Comparison of ENCODE assay signal across 9 cellular contexts in the genomic region with DNA sequence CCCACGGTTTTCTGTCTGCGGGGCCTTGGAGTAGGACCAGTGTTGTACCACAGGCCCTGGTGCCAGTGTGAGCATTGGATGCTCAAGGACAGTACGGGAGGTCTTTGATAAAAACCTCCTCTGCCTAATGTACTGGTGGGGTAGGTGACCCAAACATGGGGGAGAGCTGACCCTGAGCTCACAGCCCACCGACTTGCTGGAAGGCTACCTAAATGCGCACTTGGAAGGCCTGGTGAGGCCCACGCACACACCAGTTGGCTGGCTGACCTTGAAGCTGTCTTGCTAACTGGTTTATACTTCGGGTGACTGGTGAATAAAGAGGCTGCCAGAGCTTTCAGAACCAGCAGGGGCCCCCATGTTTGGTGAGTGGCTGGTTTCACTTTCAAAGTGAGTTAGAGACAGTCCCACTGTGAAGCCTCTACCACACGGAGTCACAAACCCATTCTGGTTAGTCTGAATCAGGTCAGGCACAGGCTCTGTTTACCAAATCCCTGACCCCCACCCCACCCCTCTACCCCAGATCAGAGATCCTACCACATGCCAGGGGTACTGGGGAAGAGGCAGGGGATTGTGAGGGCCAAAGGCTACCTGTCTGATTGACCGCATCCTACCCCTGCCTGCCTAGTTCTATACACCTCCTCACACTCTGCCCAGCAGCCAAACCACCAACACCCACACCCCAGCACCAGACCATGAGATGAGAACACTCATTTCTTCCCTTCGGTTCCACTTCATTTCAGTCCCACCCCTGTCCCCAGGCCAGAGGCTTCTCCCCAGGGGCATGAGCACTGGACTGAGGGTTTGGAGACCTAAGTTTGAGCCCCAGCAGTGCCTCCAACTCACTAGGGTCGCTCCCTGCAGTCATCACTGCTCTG. TPM values are rescaled to one million over a fixed set of nuclear protein-coding genes. Genes with fewer than 3 reads are reported as not detected.
DNase-seq lines count a peak whose midpoint lies in the region; ATAC-seq and TF ChIP-seq lines count a peak whose summit lies in the region.
"Had no signal": no experiment of that assay in that cellular context is flagged by ENCODE, and none has a peak within 500 bp of the region (broad histone marks: within the 10 kb centered on the region; RNA-seq: fewer than 3 reads in every experiment).

No MANE protein-coding gene starts in this region.

- peak overlapping the region; percentile 24; the same call in 1 of the 2 replicates for H3K9ac ChIP-seq in MM.1S (ENCODE audit: low read length)

- H3F3A ChIP-seq in MM.1S (ENCODE audit: insufficient read depth, low read length) = no peaks in the 10 kb centered on the region

- H3K27me3 Mint-ChIP-seq in CD4-positive, CD25-positive, alpha-beta regulatory T cell = no peaks in the 10 kb centered on the region
- H3K27me3 Mint-ChIP-seq in activated naive CD4-positive, alpha-beta T cell treated with anti-CD3 and anti-CD28 coated beads for 36 hours (ENCODE audit: low read depth) = no peaks in the 10 kb centered on the region

- H3K27ac Mint-ChIP-seq in CD4-positive, CD25-positive, alpha-beta regulatory T cell = peak overlapping the region; percentile 96 to 100 (median 99)
- H3K27ac Mint-ChIP-seq in activated naive CD4-positive, alpha-beta T cell treated with anti-CD3 and anti-CD28 coated beads for 36 hours = peak overlapping the region; percentile 83

- peak overlapping the region; percentile 75 for H3K4me2 ChIP-seq in MM.1S (ENCODE audit: low read depth, low read length)

- H3K9me2 ChIP-seq in MM.1S (replicated peaks; ENCODE audit: insufficient read depth, low read length) = no peaks in the 10 kb centered on the region

- TF ChIP-seq CTCF in MM.1S (IDR thresholded peaks at IDR 0.05; ENCODE audit: low read length) = peak; percentile 34
- no peak for TF ChIP-seq CTCF in body of pancreas (IDR thresholded peaks at IDR 0.05)

- peak; percentile 59 to 91 (median 81) for DNase-seq in CD4-positive, CD25-positive, alpha-beta regulatory T cell
- peak; percentile 89 for DNase-seq in MM.1S
- DNase-seq in activated naive CD4-positive, alpha-beta T cell treated with anti-CD3 and anti-CD28 coated beads for 36 hours = peak; percentile 92
- peak; percentile 60 for DNase-seq in stimulated activated CD8-positive, alpha-beta memory T cell treated with anti-CD3 and anti-CD28 coated beads, Interleukin-12 subunit alpha, Interleukin-12 subunit beta, amount 100 ng/mL, for 4 hours (ENCODE audit: low read depth)
- DNase-seq in body of pancreas = no peak
- no peak for DNase-seq in AG20443 (ENCODE audit: low spot score)
- DNase-seq in NCI-H2227 (lab: John Stamatoyannopoulos, UW; ENCODE audit: unreplicated experiment) = no peak

- TF ChIP-seq POLR2A in body of pancreas (IDR thresholded peaks at IDR 0.05) = no peak

- H3K9me3 Mint-ChIP-seq in CD4-positive, CD25-positive, alpha-beta regulatory T cell = peaks cover 0 to 2% (median 0%) of the 10 kb centered on the region in 7 donors
- H3K9me3 Mint-ChIP-seq in activated naive CD4-positive, alpha-beta T cell treated with anti-CD3 and anti-CD28 coated beads for 36 hours = no peaks in the 10 kb centered on the region

- peak; percentile 76 to 84 for ATAC-seq in CD4-positive, CD25-positive, alpha-beta regulatory T cell (ENCODE audit: low read depth in 2 of 2)
- peak; percentile 46 for ATAC-seq in GM21381 (IDR thresholded peaks at IDR 0.05; ENCODE audit: unreplicated experiment)
- ATAC-seq in body of pancreas = no peak

- CTCF ChIA-PET in activated naive CD4-positive, alpha-beta T cell treated with anti-CD3 and anti-CD28 coated beads for 36 hours (lab: Charles Lee) = interaction anchor here (0.9 to 4.7 kb wide), 13 partner anchors 10 to 118 kb away, joined by 3 to 48 read pairs (median 7); partner anchors contain the start of gene IL2RB

- no peaks in the 10 kb centered on the region for H3K36me3 Mint-ChIP-seq in CD4-positive, CD25-positive, alpha-beta regulatory T cell
- no peaks in the 10 kb centered on the region for H3K36me3 Mint-ChIP-seq in activated naive CD4-positive, alpha-beta T cell treated with anti-CD3 and anti-CD28 coated beads for 36 hours (ENCODE audit: low read depth)

- peaks cover 63% of the 10 kb centered on the region for H3K4me1 ChIP-seq in CD4-positive, CD25-positive, alpha-beta regulatory T cell (ENCODE audit: control insufficient read depth, insufficient read depth, low read length, poor library complexity, severe bottlenecking)
- H3K4me1 ChIP-seq in MM.1S (ENCODE audit: low read length) (peaks cover 18% of the 10 kb centered on the region), body of pancreas (peaks cover 3% of the 10 kb centered on the region)

- H3K4me3 Mint-ChIP-seq in CD4-positive, CD25-positive, alpha-beta regulatory T cell = peak overlapping the region; percentile 27 to 91 (median 82)
- peak overlapping the region; percentile 28 for H3K4me3 Mint-ChIP-seq in activated naive CD4-positive, alpha-beta T cell treated with anti-CD3 and anti-CD28 coated beads for 36 hours

- WGBS in body of pancreas, 2 donors = 62 to 74% methylated on average over 7 to 11 of the region's 11 CpGs

- H3K27ac ChIP-seq in CD4-positive, CD25-positive, alpha-beta regulatory T cell (ENCODE audit: insufficient read depth, low read length, poor library complexity, severe bottlenecking) = peak overlapping the region; percentile 90
- H3K27ac ChIP-seq in MM.1S (ENCODE audit: low read length) (peak overlapping the region; percentile 42; the same call in 1 of the 2 replicates), body of pancreas (no peak overlapping the region)

- H3K4me1 Mint-ChIP-seq in CD4-positive, CD25-positive, alpha-beta regulatory T cell = peaks cover 5 to 90% (median 46%) of the 10 kb centered on the region in 4 donors
- H3K4me1 Mint-ChIP-seq in activated naive CD4-positive, alpha-beta T cell treated with anti-CD3 and anti-CD28 coated beads for 36 hours (ENCODE audit: low read depth) = peaks cover 75% of the 10 kb centered on the region

- H2AFZ ChIP-seq in MM.1S (ENCODE audit: low read length) = peak overlapping the region; percentile 91

- intact Hi-C loops in activated naive CD4-positive, alpha-beta T cell treated with anti-CD3 and anti-CD28 coated beads for 36 hours (cut with micrococcal nuclease) = loop anchor here (1.0 to 2.0 kb wide), 8 partner anchors 12 to 98 kb away; no protein-coding TSS in a partner anchor
- intact Hi-C loops in body of pancreas (cut with DNase I) = loop anchor here (5.0 kb wide), 1 partner anchor 40 kb away; no protein-coding TSS in a partner anchor

- H3K27me3 ChIP-seq in CD4-positive, CD25-positive, alpha-beta regulatory T cell (ENCODE audit: control insufficient read depth, insufficient read depth, low read length) = no peaks in the 10 kb centered on the region
- H3K27me3 ChIP-seq in MM.1S (replicated peaks; ENCODE audit: insufficient read depth, low read length) (peaks cover 24% of the 10 kb centered on the region), body of pancreas (no peaks in the 10 kb centered on the region)

- H4K20me1 ChIP-seq in MM.1S (ENCODE audit: insufficient read depth, low read length) = no peaks in the 10 kb centered on the region

- H3K9me3 ChIP-seq in CD4-positive, CD25-positive, alpha-beta regulatory T cell (ENCODE audit: control insufficient read depth in 2 of 2, low read length in 2 of 2) = no peaks in the 10 kb centered on the region
- H3K9me3 ChIP-seq in MM.1S (replicated peaks; ENCODE audit: insufficient read depth, low read length) (no peaks in the 10 kb centered on the region), body of pancreas (peaks cover 0 to 7% (median 0%) of the 10 kb centered on the region in 3 donors)

- H3K4me3 ChIP-seq in CD4-positive, CD25-positive, alpha-beta regulatory T cell (ENCODE audit: low read depth, low read length) = peak overlapping the region; percentile 49
- H3K4me3 ChIP-seq in MM.1S (ENCODE audit: low read length) (no peak overlapping the region; the same call in 1 of the 2 replicates), body of pancreas (no peak overlapping the region)

- no peaks in the 10 kb centered on the region for H3K36me3 ChIP-seq in CD4-positive, CD25-positive, alpha-beta regulatory T cell (ENCODE audit: control insufficient read depth, insufficient read depth, low read length)
- H3K36me3 ChIP-seq in MM.1S (replicated peaks; ENCODE audit: insufficient read depth, low read length) (no peaks in the 10 kb centered on the region), body of pancreas (replicated peaks in 1 of 2; ENCODE audit: insufficient read depth in 1 of 2, low read depth in 2 of 2) (no peaks in the 10 kb centered on the region)

- no peaks in the 10 kb centered on the region for H3K79me2 ChIP-seq in MM.1S (ENCODE audit: low read length)

RNA-seq across cellular contexts. Expression of gene IL2RB, which starts 12.7 kb away (rescaled TPM):
- total RNA-seq in CD4-positive, CD25-positive, alpha-beta regulatory T cell = 197 TPM
- 100 to 1,000 TPM; 160 to 189 (median 163) TPM for polyA plus RNA-seq in CD4-positive, CD25-positive, alpha-beta regulatory T cell
- total RNA-seq in activated naive CD4-positive, alpha-beta T cell treated with anti-CD3 and anti-CD28 coated beads for 36 hours = 100 to 1,000 TPM; 126 to 134 TPM
- total RNA-seq in body of pancreas = 1 to 10 TPM in 1 of 2 donors, under 1 TPM in 1; 0.78 to 2.3 TPM
- total RNA-seq: renal cortical epithelial cell had no signal

RNA-seq across cellular contexts. Expression of gene C1QTNF6, which starts 25.6 kb away (rescaled TPM):
- 13.6 TPM for total RNA-seq in CD4-positive, CD25-positive, alpha-beta regulatory T cell
- 1 to 10 TPM; 1.6 to 2.4 (median 2.1) TPM for polyA plus RNA-seq in CD4-positive, CD25-positive, alpha-beta regulatory T cell
- 10 to 100 TPM; 13.4 to 13.6 TPM for total RNA-seq in activated naive CD4-positive, alpha-beta T cell treated with anti-CD3 and anti-CD28 coated beads for 36 hours
- total RNA-seq in body of pancreas = 1 to 10 TPM; 2.0 to 4.7 TPM

RNA-seq across cellular contexts. Expression of gene SSTR3, which starts 49.8 kb away (rescaled TPM):
- total RNA-seq in CD4-positive, CD25-positive, alpha-beta regulatory T cell = 4.3 TPM
- polyA plus RNA-seq in CD4-positive, CD25-positive, alpha-beta regulatory T cell = 1 to 10 TPM; 2.5 to 4.4 (median 3.6) TPM
- 10 to 100 TPM; 28.1 to 28.6 TPM for total RNA-seq in activated naive CD4-positive, alpha-beta T cell treated with anti-CD3 and anti-CD28 coated beads for 36 hours
- 1 to 10 TPM; 1.3 to 4.2 TPM for total RNA-seq in body of pancreas

RNA-seq across cellular contexts. Expression of gene TMPRSS6, which starts 52.9 kb away (rescaled TPM):
- 1.5 TPM for total RNA-seq in CD4-positive, CD25-positive, alpha-beta regulatory T cell
- polyA plus RNA-seq in CD4-positive, CD25-positive, alpha-beta regulatory T cell = under 1 TPM; 0.10 to 0.18 (median 0.14) TPM
- total RNA-seq in activated naive CD4-positive, alpha-beta T cell treated with anti-CD3 and anti-CD28 coated beads for 36 hours = 10 to 100 TPM; 10.7 to 10.9 TPM
- total RNA-seq in body of pancreas = under 1 TPM; 0.33 to 0.52 TPM
- total RNA-seq: renal cortical epithelial cell had no signal

Comparison
In these comparisons a context has a peak if more than half of its experiments do, and no peak if none do; other contexts are left out.
1. DNase-seq: peak in CD4-positive, CD25-positive, alpha-beta regulatory T cell (3 of 3), MM.1S (single experiment), activated naive CD4-positive, alpha-beta T cell treated with anti-CD3 and anti-CD28 coated beads for 36 hours (single experiment) and stimulated activated CD8-positive, alpha-beta memory T cell treated with anti-CD3 and anti-CD28 coated beads, Interleukin-12 subunit alpha, Interleukin-12 subunit beta, amount 100 ng/mL, for 4 hours (single experiment); none in body of pancreas (0 of 4), AG20443 (single experiment) and NCI-H2227 (single experiment).
2. H3K27ac ChIP-seq: peak in CD4-positive, CD25-positive, alpha-beta regulatory T cell (single experiment) and MM.1S (single experiment); none in body of pancreas (0 of 4).
3. RNA of gene IL2RB, which starts 12.7 kb away (total RNA-seq): 197 TPM in CD4-positive, CD25-positive, alpha-beta regulatory T cell (single experiment) and 126 to 134 TPM in activated naive CD4-positive, alpha-beta T cell treated with anti-CD3 and anti-CD28 coated beads for 36 hours; 0.78 to 2.3 TPM in body of pancreas; every median in the first group is over 10 times any median in the second.